ENCODE assay signal across 6 cellular contexts in genomic region chr1:231029247-231029646, GRCh38. TPM values are rescaled to one million over a fixed set of nuclear protein-coding genes. Genes with fewer than 3 reads are reported as not detected.
DNase-seq lines count a peak whose midpoint lies in the region; ATAC-seq and TF ChIP-seq lines count a peak whose summit lies in the region.
"Not testable (repeated sequence)": the region's sequence is repeated elsewhere in the genome, so short reads cannot be mapped to it uniquely, and the experiment has no call there.

No MANE protein-coding gene starts in this region.

- H3K27me3 ChIP-seq in BLaER1 treated with 17β-estradiol and CSF1 and Interleukin-3, amounts not matched to agents 10 nM and 100 nM; heart left ventricle; spleen (replicated peaks in 1 of 7): not testable (repeated sequence)
- peaks cover 16% of the 10 kb centered on the region for H3K27me3 ChIP-seq in left ventricle myocardium inferior (ENCODE audit: low read depth)

- TF ChIP-seq CTCF in WTC11 (IDR thresholded peaks at IDR 0.05); endothelial cell (IDR thresholded peaks at IDR 0.05; ENCODE audit: unreplicated experiment); heart left ventricle (IDR thresholded peaks at IDR 0.05); left ventricle myocardium inferior (IDR thresholded peaks at IDR 0.05; ENCODE audit: borderline replicate concordance); spleen (IDR thresholded peaks at IDR 0.05 in 8 of 11, conservative IDR thresholded peaks at IDR 0.05 in 3 of 11): not testable (repeated sequence)

- H3K36me3 ChIP-seq in BLaER1 treated with 17β-estradiol and CSF1 and Interleukin-3, amounts not matched to agents 10 nM and 100 nM = peaks cover 0 to 29% (median 5%) of the 10 kb centered on the region in 11 experiments; a peak in 9 of 22 replicates
- not testable (repeated sequence) for H3K36me3 ChIP-seq in heart left ventricle, left ventricle myocardium inferior
- peaks cover 0 to 10% (median 0%) of the 10 kb centered on the region in 6 donors for H3K36me3 ChIP-seq in spleen

- POLR2A ChIA-PET in WTC11 (lab: Charles Lee) = not testable (repeated sequence)

- H3K27me3 Mint-ChIP-seq in WTC11 (ENCODE audit: low read depth) = peaks cover 50% of the 10 kb centered on the region
- H3K27me3 Mint-ChIP-seq in endothelial cell (ENCODE audit: unreplicated experiment) = not testable (repeated sequence)

- H3K4me2 ChIP-seq in BLaER1 treated with 17β-estradiol and CSF1 and Interleukin-3, amounts not matched to agents 10 nM and 100 nM = peak overlapping the region; percentile 56 to 88 (median 73); a peak in 21 of 22 replicates

- TF ChIP-seq POLR2A in heart left ventricle (IDR thresholded peaks at IDR 0.05); spleen (IDR thresholded peaks at IDR 0.05): not testable (repeated sequence)

- H3K9me3 Mint-ChIP-seq in WTC11; endothelial cell (ENCODE audit: unreplicated experiment): not testable (repeated sequence)

- CTCF ChIA-PET in WTC11 (lab: Charles Lee) = interaction anchor here (0.8 to 1.2 kb wide), 2 partner anchors 63 to 182 kb away, joined by 3 to 5 read pairs; no protein-coding TSS in a partner anchor

- not testable (repeated sequence) for H3K4me3 Mint-ChIP-seq in WTC11; endothelial cell (ENCODE audit: unreplicated experiment)

- H3K27ac ChIP-seq in BLaER1 treated with 17β-estradiol and CSF1 and Interleukin-3, amounts not matched to agents 10 nM and 100 nM = not testable (repeated sequence)
- H3K27ac ChIP-seq in heart left ventricle (peak overlapping the region in 10 of 12 donors; percentile 4 to 59 (median 33)), left ventricle myocardium inferior (replicated peaks) (peak overlapping the region; percentile 76), spleen (peak overlapping the region in 5 of 8 donors; percentile 22 to 56 (median 40))

- H3K36me3 Mint-ChIP-seq in WTC11 = not testable (repeated sequence)
- H3K36me3 Mint-ChIP-seq in endothelial cell (ENCODE audit: low read depth, unreplicated experiment) = peaks cover 16% of the 10 kb centered on the region

- DNase-seq in WTC11 (ENCODE audit: low spot score); endothelial cell (ENCODE audit: low spot score); heart left ventricle; left ventricle myocardium inferior; spleen: not testable (repeated sequence)

- intact Hi-C loops in heart left ventricle (cut with DNase I) = loop anchor here in 1 of 10 donors (10.0 kb wide), 1 partner anchor 46 kb away; no protein-coding TSS in a partner anchor
- intact Hi-C loops in left ventricle myocardium inferior (cut with micrococcal nuclease); spleen (cut with DNase I; ENCODE audit: low total_unique reads): not testable (repeated sequence)

- not testable (repeated sequence) for H3K9me3 ChIP-seq in BLaER1 treated with 17β-estradiol and CSF1 and Interleukin-3, amounts not matched to agents 10 nM and 100 nM (replicated peaks in 1 of 11); heart left ventricle; left ventricle myocardium inferior (replicated peaks); spleen

- not testable (repeated sequence) for H3K4me1 Mint-ChIP-seq in WTC11
- H3K4me1 Mint-ChIP-seq in endothelial cell (ENCODE audit: unreplicated experiment) = peaks cover 67% of the 10 kb centered on the region

- not testable (repeated sequence) for ATAC-seq in WTC11, heart left ventricle

- not testable (repeated sequence) for H3K27ac Mint-ChIP-seq in WTC11
- H3K27ac Mint-ChIP-seq in endothelial cell (ENCODE audit: unreplicated experiment) = peak overlapping the region; percentile 67

- not testable (repeated sequence) for H3K4me3 ChIP-seq in BLaER1 treated with 17β-estradiol and CSF1 and Interleukin-3, amounts not matched to agents 10 nM and 100 nM; heart left ventricle; spleen
- H3K4me3 ChIP-seq in left ventricle myocardium inferior = peak overlapping the region; percentile 13

- peaks cover 41 to 55% (median 52%) of the 10 kb centered on the region in 10 experiments for H3K4me1 ChIP-seq in BLaER1 treated with 17β-estradiol and CSF1 and Interleukin-3, amounts not matched to agents 10 nM and 100 nM
- H3K4me1 ChIP-seq in heart left ventricle (peaks cover 0 to 24% (median 0%) of the 10 kb centered on the region in 12 donors), left ventricle myocardium inferior (peaks cover 24% of the 10 kb centered on the region), spleen (peaks cover 7 to 54% (median 17%) of the 10 kb centered on the region in 6 donors)

- H4K20me1 ChIP-seq in BLaER1 treated with 17β-estradiol and CSF1 and Interleukin-3, amounts not matched to agents 10 nM and 100 nM = peaks cover 20 to 87% (median 56%) of the 10 kb centered on the region in 11 experiments; a peak in 19 of 22 replicates

- not testable (repeated sequence) for H3K9ac ChIP-seq in BLaER1 treated with 17β-estradiol and CSF1 and Interleukin-3, amounts not matched to agents 10 nM and 100 nM

- WGBS in heart left ventricle, 4 donors = 91 to 95% (median 93%) methylated on average over 4 of the region's 4 CpGs
- 87 to 100% (median 91%) methylated on average over 4 of the region's 4 CpGs for WGBS in spleen, 5 donors

TF ChIP-seq in WTC11, 78 proteins besides CTCF, POLR2A, EP300 and RAD21:
- TF ChIP-seq ZNF121 (CRISPR knock-in tag; IDR thresholded peaks at IDR 0.05) = peak; percentile 62

RNA-seq across cellular contexts. Expression of gene FAM89A, which starts 10.8 kb away (rescaled TPM):
- 2.0 to 2.4 TPM (median 2.2 TPM) in 3 replicates for total RNA-seq in WTC11 (2021)
- 48.0 TPM for total RNA-seq in endothelial cell (ENCODE audit: unreplicated experiment)
- total RNA-seq in heart left ventricle = 10 to 100 TPM in 3 of 9 donors, 1 to 10 TPM in 6; 3.8 to 11.5 (median 7.0) TPM
- 1 to 10 TPM; 4.2 to 5.5 TPM for polyA plus RNA-seq in heart left ventricle
- total RNA-seq in left ventricle myocardium inferior = 6.5 TPM
- total RNA-seq in spleen = 10 to 100 TPM; 17.5 to 54.8 (median 38.6) TPM
- 10 to 100 TPM in 2 of 3 donors, 1 to 10 TPM in 1; 9.8 to 16.2 (median 12.4) TPM for polyA plus RNA-seq in spleen

RNA-seq across cellular contexts. Expression of gene ARV1, which starts 50.4 kb away (rescaled TPM):
- total RNA-seq in WTC11 (2021) = 9.1 to 9.7 TPM (median 9.5 TPM) in 3 replicates
- total RNA-seq in endothelial cell (ENCODE audit: unreplicated experiment) = 8.3 TPM
- total RNA-seq in heart left ventricle = 10 to 100 TPM; 16.3 to 24.8 (median 22.0) TPM
- 10 to 100 TPM; 24.5 to 49.7 TPM for polyA plus RNA-seq in heart left ventricle
- total RNA-seq in left ventricle myocardium inferior = 19.3 TPM
- 10 to 100 TPM; 11.8 to 27.4 (median 18.0) TPM for total RNA-seq in spleen
- polyA plus RNA-seq in spleen = 10 to 100 TPM; 17.8 to 31.6 (median 19.5) TPM

RNA-seq across cellular contexts. Expression of gene TTC13, which starts 50.6 kb away (rescaled TPM):
- total RNA-seq in WTC11 (2021) = 4.4 to 7.0 TPM (median 6.2 TPM) in 3 replicates
- 62.5 TPM for total RNA-seq in endothelial cell (ENCODE audit: unreplicated experiment)
- 1 to 10 TPM; 5.8 to 9.6 (median 6.9) TPM for total RNA-seq in heart left ventricle
- polyA plus RNA-seq in heart left ventricle = 1 to 10 TPM; 3.7 to 8.0 TPM
- total RNA-seq in left ventricle myocardium inferior = 6.7 TPM
- total RNA-seq in spleen = 10 to 100 TPM; 27.0 to 86.6 (median 41.2) TPM
- 10 to 100 TPM; 16.2 to 29.5 (median 16.5) TPM for polyA plus RNA-seq in spleen
